17 cellular contexts compared by ENCODE assay signal in the genomic region with DNA sequence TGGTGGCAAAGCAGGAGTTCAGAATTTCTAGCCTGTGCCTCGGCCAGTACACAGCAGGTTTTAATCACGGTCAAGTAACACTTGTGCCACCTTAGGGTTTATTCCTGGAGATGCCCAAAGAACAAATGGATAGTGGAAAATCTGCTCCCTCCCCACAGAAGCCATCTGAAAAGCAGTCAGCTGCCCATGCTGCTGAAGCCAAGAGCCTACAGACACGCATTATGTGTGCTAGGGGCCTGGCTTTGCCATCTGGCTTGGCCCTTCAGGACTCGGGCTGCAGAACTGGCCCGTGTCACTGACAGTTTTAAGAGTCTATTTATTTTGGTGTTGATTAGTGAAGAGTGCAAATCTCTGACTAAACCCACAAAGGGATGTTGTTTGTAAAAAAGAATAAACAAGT. TPM values are rescaled to one million over a fixed set of nuclear protein-coding genes. Genes with fewer than 3 reads are reported as not detected.
A peak's percentile ranks its signal among the peaks of the same experiment; 100 is the strongest.
DNase-seq lines count a peak whose midpoint lies in the region; ATAC-seq, FAIRE-seq and TF ChIP-seq lines count a peak whose summit lies in the region.
"Had no signal": no experiment of that assay in that cellular context is flagged by ENCODE, and none has a peak within 500 bp of the region (broad histone marks: within the 10 kb centered on the region; RNA-seq: fewer than 3 reads in every experiment).

No MANE protein-coding gene starts in this region.

- TF ChIP-seq RAD21 in SK-N-SH (IDR thresholded peaks at IDR 0.05; ENCODE audit: low read length), result no peak

- H3K4me2 ChIP-seq in SK-N-SH, result no peak overlapping the region
- H3K4me2 ChIP-seq: A549 had no signal

- H3K79me2 ChIP-seq in SK-N-SH (ENCODE audit: insufficient read depth), result peaks cover 3% of the 10 kb centered on the region; the same call in 1 of the 2 replicates

- H3K27me3 ChIP-seq in SK-N-SH (ENCODE audit: insufficient read depth), result no peaks in the 10 kb centered on the region
- H3K27me3 ChIP-seq: right lobe of liver had no signal

- H3K27me3 Mint-ChIP-seq in activated T-helper 17 cell treated with anti-CD3 and anti-CD28 coated beads, Interleukin-2, amount 50 U/mL, for 72 hours, result no peaks in the 10 kb centered on the region
- H3K27me3 Mint-ChIP-seq: effector memory CD8-positive, alpha-beta T cell; stimulated activated naive B cell treated with anti-CD40 and anti-IgM and Interleukin-4, amounts not matched to agents 10 μg/mL and 1 μg/mL and 100 μg/mL, for 72 hours had no signal

- FAIRE-seq in endometrium (lab: Jason Lieb, UNC), result peak; percentile 8
- FAIRE-seq: astrocyte, frontal cortex, kidney had no signal

- H3F3A ChIP-seq in SK-N-SH (replicated peaks; ENCODE audit: insufficient read depth), result no peaks in the 10 kb centered on the region

- no peak for TF ChIP-seq CTCF in SK-N-SH (IDR thresholded peaks at IDR 0.05)

- H3K9me2 ChIP-seq in SK-N-SH, result no peaks in the 10 kb centered on the region

- H3K27ac ChIP-seq in SK-N-SH (ENCODE audit: low read depth in 2 of 2, low read length in 1 of 2) (peak overlapping the region in 1 of 2 experiments; percentile 44; a peak in 1 of 4 replicates), temporal lobe (ENCODE audit: low read depth, low read length) (peak overlapping the region; percentile 47)

- WGBS in SK-N-SH (ENCODE audit: low lambda C conversion rate), result 86% methylated on average over 5 of the region's 5 CpGs

- peak in 1 of 2 experiments; percentile 41; a peak in 1 of 4 replicates for TF ChIP-seq EP300 in SK-N-SH (IDR thresholded peaks at IDR 0.05; ENCODE audit: borderline replicate concordance in 1 of 2, low read depth in 1 of 2, low read length in 1 of 2)

- H3K4me3 Mint-ChIP-seq in activated T-helper 17 cell treated with anti-CD3 and anti-CD28 coated beads, Interleukin-2, amount 50 U/mL, for 72 hours, result no peak overlapping the region
- H3K4me3 Mint-ChIP-seq: effector memory CD8-positive, alpha-beta T cell; natural killer cell; stimulated activated naive B cell treated with anti-CD40 and anti-IgM and Interleukin-4, amounts not matched to agents 10 μg/mL and 1 μg/mL and 100 μg/mL, for 72 hours had no signal

- H3K4me1 ChIP-seq in SK-N-SH (ENCODE audit: control insufficient read depth in 1 of 2, insufficient read depth in 2 of 2, low read depth in 1 of 2, low read length in 1 of 2), result peaks cover 0 to 33% of the 10 kb centered on the region in 2 experiments; a peak in 2 of 4 replicates

- H3K9me3 ChIP-seq in SK-N-SH, result no peaks in the 10 kb centered on the region
- H3K9me3 ChIP-seq: A549, right lobe of liver had no signal

- DNase-seq in SK-N-SH (peak; percentile 46), middle frontal gyrus (ENCODE audit: extremely low spot score, low spot score) (peak; percentile 24), NK-92 (lab: John Stamatoyannopoulos, UW; ENCODE audit: unreplicated experiment) (no peak)
- DNase-seq: activated effector memory CD4-positive, alpha-beta T cell treated with anti-CD3 and anti-CD28 coated beads, Interleukin-2, amount 50 U/mL, for 16 hours; effector memory CD8-positive, alpha-beta T cell; kidney; natural killer cell; right lobe of liver; stimulated activated naive B cell treated with anti-CD40 and anti-IgM and Interleukin-4, amounts not matched to agents 10 μg/mL and 1 μg/mL and 100 μg/mL, for 72 hours had no signal

- no peaks in the 10 kb centered on the region for H3K36me3 ChIP-seq in SK-N-SH (replicated peaks in 1 of 2; ENCODE audit: control insufficient read depth in 1 of 2, insufficient read depth in 2 of 2, low read length in 1 of 2)
- H3K36me3 ChIP-seq: right lobe of liver had no signal

- no peak for ATAC-seq in SK-N-SH treated with all-trans-retinoic acid at 6 μM for 48 hours
- ATAC-seq in GM21723 (IDR thresholded peaks at IDR 0.05; ENCODE audit: unreplicated experiment), result no peak
- no peak for ATAC-seq in activated T-helper 17 cell treated with anti-CD3 and anti-CD28 coated beads, Interleukin-2, amount 50 U/mL, for 72 hours (replicated peaks)
- ATAC-seq: A549; effector memory CD8-positive, alpha-beta T cell; natural killer cell; right lobe of liver; stimulated activated naive B cell treated with anti-CD40 and anti-IgM and Interleukin-4, amounts not matched to agents 10 μg/mL and 1 μg/mL and 100 μg/mL, for 72 hours had no signal

- no peak overlapping the region for H3K4me3 ChIP-seq in SK-N-SH (ENCODE audit: low read depth in 2 of 2, low read length in 1 of 2)
- H3K4me3 ChIP-seq: A549, right lobe of liver had no signal

- H3K9me3 Mint-ChIP-seq in activated T-helper 17 cell treated with anti-CD3 and anti-CD28 coated beads, Interleukin-2, amount 50 U/mL, for 72 hours, result no peaks in the 10 kb centered on the region
- H3K9me3 Mint-ChIP-seq: effector memory CD8-positive, alpha-beta T cell; natural killer cell had no signal

- CTCF ChIA-PET in SK-N-SH (lab: Yijun Ruan, JAX), result interaction anchor here (0.5 to 2.1 kb wide), 9 partner anchors 9 to 469 kb away, joined by 3 to 14 read pairs (median 3); a partner anchor contains a TSS

- H2AFZ ChIP-seq in SK-N-SH (ENCODE audit: low read depth), result no peak overlapping the region

- peaks cover 6% of the 10 kb centered on the region for H3K4me1 Mint-ChIP-seq in activated T-helper 17 cell treated with anti-CD3 and anti-CD28 coated beads, Interleukin-2, amount 50 U/mL, for 72 hours

- H4K20me1 ChIP-seq in SK-N-SH (ENCODE audit: insufficient read depth), result no peaks in the 10 kb centered on the region

- POLR2A ChIA-PET in SK-N-SH (lab: Yijun Ruan, JAX), result interaction anchor here (0.9 kb wide), 1 partner anchor 10 kb away, joined by 3 read pairs; no protein-coding TSS in a partner anchor

- H3K36me3 Mint-ChIP-seq in activated T-helper 17 cell treated with anti-CD3 and anti-CD28 coated beads, Interleukin-2, amount 50 U/mL, for 72 hours (ENCODE audit: low read depth), result peaks cover under 1% of the 10 kb centered on the region
- H3K36me3 Mint-ChIP-seq: natural killer cell had no signal

- H3K9ac ChIP-seq in SK-N-SH, result no peak overlapping the region

- no peak overlapping the region for H3K27ac Mint-ChIP-seq in activated T-helper 17 cell treated with anti-CD3 and anti-CD28 coated beads, Interleukin-2, amount 50 U/mL, for 72 hours
- H3K27ac Mint-ChIP-seq: effector memory CD8-positive, alpha-beta T cell; natural killer cell; stimulated activated naive B cell treated with anti-CD40 and anti-IgM and Interleukin-4, amounts not matched to agents 10 μg/mL and 1 μg/mL and 100 μg/mL, for 72 hours had no signal

TF ChIP-seq in SK-N-SH, 30 proteins besides CTCF, POLR2A, EP300 and RAD21:
- TF ChIP-seq GATA2 (CRISPR knock-in tag; IDR thresholded peaks at IDR 0.05), result no peak
- TF ChIP-seq, protein P1, sequence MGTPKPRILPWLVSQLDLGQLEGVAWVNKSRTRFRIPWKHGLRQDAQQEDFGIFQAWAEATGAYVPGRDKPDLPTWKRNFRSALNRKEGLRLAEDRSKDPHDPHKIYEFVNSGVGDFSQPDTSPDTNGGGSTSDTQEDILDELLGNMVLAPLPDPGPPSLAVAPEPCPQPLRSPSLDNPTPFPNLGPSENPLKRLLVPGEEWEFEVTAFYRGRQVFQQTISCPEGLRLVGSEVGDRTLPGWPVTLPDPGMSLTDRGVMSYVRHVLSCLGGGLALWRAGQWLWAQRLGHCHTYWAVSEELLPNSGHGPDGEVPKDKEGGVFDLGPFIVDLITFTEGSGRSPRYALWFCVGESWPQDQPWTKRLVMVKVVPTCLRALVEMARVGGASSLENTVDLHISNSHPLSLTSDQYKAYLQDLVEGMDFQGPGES (IDR thresholded peaks at IDR 0.05; ENCODE audit: low read depth, low read length), result no peak
- TF ChIP-seq MXI1 (IDR thresholded peaks at IDR 0.05; ENCODE audit: low read depth, low read length), result peak; percentile 29; the same call in 1 of the 2 replicates
- TF ChIP-seq, protein P2, sequence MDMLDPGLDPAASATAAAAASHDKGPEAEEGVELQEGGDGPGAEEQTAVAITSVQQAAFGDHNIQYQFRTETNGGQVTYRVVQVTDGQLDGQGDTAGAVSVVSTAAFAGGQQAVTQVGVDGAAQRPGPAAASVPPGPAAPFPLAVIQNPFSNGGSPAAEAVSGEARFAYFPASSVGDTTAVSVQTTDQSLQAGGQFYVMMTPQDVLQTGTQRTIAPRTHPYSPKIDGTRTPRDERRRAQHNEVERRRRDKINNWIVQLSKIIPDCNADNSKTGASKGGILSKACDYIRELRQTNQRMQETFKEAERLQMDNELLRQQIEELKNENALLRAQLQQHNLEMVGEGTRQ (IDR thresholded peaks at IDR 0.05; ENCODE audit: borderline replicate concordance, low read depth, low read length), result no peak

TF ChIP-seq in SK-N-SH treated with all-trans-retinoic acid at 6 μM for 48 hours, 23 proteins besides CTCF, POLR2A, EP300 and RAD21 (continues in another document):
- TF ChIP-seq ZNF565 (CRISPR knock-in tag; conservative IDR thresholded peaks at IDR 0.05; ENCODE audit: low read depth) (no peak), SNAI2 (CRISPR knock-in tag; IDR thresholded peaks at IDR 0.05) (no peak), ZNF8 (CRISPR knock-in tag; IDR thresholded peaks at IDR 0.05) (no peak), PPARA (CRISPR knock-in tag; IDR thresholded peaks at IDR 0.05; ENCODE audit: borderline replicate concordance) (no peak), ZFP3 (CRISPR knock-in tag; IDR thresholded peaks at IDR 0.05) (no peak), OSR1 (CRISPR knock-in tag; IDR thresholded peaks at IDR 0.05) (no peak), ESRRG (CRISPR knock-in tag; IDR thresholded peaks at IDR 0.05) (no peak)
- TF ChIP-seq, protein P3, sequence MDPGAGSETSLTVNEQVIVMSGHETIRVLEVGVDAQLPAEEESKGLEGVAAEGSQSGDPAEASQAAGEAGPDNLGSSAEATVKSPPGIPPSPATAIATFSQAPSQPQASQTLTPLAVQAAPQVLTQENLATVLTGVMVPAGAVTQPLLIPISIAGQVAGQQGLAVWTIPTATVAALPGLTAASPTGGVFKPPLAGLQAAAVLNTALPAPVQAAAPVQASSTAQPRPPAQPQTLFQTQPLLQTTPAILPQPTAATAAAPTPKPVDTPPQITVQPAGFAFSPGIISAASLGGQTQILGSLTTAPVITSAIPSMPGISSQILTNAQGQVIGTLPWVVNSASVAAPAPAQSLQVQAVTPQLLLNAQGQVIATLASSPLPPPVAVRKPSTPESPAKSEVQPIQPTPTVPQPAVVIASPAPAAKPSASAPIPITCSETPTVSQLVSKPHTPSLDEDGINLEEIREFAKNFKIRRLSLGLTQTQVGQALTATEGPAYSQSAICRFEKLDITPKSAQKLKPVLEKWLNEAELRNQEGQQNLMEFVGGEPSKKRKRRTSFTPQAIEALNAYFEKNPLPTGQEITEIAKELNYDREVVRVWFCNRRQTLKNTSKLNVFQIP (CRISPR knock-in tag; IDR thresholded peaks at IDR 0.05; ENCODE audit: borderline replicate concordance, low read depth), result no peak

RNA-seq across cellular contexts. Expression of a gene that starts 11.1 kb away (rescaled TPM):
- polyA plus RNA-seq in SK-N-SH (2012; rRNA removed), result 12.5 and 17.6 TPM in 2 replicates
- polyA plus RNA-seq in SK-N-SH (2012; cell fraction: cytosol; rRNA removed), result 14.8 and 16.5 TPM in 2 replicates
- polyA plus RNA-seq in SK-N-SH (2012; cell fraction: nucleus; rRNA removed), result 8.7 and 9.2 TPM in 2 replicates
- total RNA-seq in temporal lobe, result 19.4 TPM
- 10 to 100 TPM in 1 of 2 donors, 1 to 10 TPM in 1; 6.2 to 21.9 TPM for total RNA-seq in activated T-helper 17 cell treated with anti-CD3 and anti-CD28 coated beads, Interleukin-2, amount 50 U/mL, for 72 hours
